19 cellular contexts compared by ENCODE assay signal in the genomic region with DNA sequence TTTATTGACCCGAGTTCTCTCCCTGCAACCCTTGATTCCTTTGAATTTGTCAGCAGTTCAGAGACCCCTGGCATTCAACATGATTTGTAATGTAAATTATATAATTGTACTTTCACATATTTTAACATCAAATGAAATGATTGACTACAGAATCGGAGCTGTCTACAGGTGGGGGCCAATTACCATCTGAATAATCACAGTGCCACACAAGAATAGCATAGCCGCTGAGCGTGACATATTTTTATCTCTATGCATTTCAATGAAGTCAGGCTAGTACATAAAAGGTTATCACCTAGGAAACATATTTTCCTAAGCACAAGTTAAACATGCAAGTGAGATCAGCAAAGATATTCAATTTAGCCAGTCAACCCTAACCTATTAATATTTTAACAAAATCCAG.
"Had no signal": no experiment of that assay in that cellular context is flagged by ENCODE, and none has a peak within 500 bp of the region (broad histone marks: within the 10 kb centered on the region; RNA-seq: fewer than 3 reads in every experiment).

No MANE protein-coding gene starts in this region.

- DNase-seq: colonic mucosa; dermis blood vessel endothelial cell; erythroblast; foreskin keratinocyte; hypothalamus; islet precursor cell; mucosa of descending colon; naive thymus-derived CD8-positive, alpha-beta T cell; ovary; retina; sigmoid colon; small intestine; stimulated activated CD4-positive, alpha-beta T cell treated with anti-CD3 and anti-CD28 coated beads, Interleukin-12 subunit alpha, Interleukin-12 subunit beta, amount 100 ng/mL, for 4 hours; stimulated activated naive CD4-positive, alpha-beta T cell; stomach; substantia nigra; transverse colon had no signal

- ATAC-seq: foreskin keratinocyte; mucosa of descending colon; naive thymus-derived CD8-positive, alpha-beta T cell had no signal

- H3K27ac ChIP-seq: cardiac muscle cell, colonic mucosa, foreskin keratinocyte, ovary, sigmoid colon, stomach, thoracic aorta, transverse colon had no signal

- H3K4me1 ChIP-seq: colonic mucosa, stomach, transverse colon had no signal

- H3K9me3 ChIP-seq: colonic mucosa, mucosa of descending colon, ovary, sigmoid colon, stomach, thoracic aorta, transverse colon had no signal

- H3K36me3 ChIP-seq: cardiac muscle cell, colonic mucosa, ovary, sigmoid colon, stomach, thoracic aorta, transverse colon had no signal

- H3K27me3 ChIP-seq: cardiac muscle cell, colonic mucosa, foreskin keratinocyte, ovary, sigmoid colon, stomach, transverse colon had no signal

- H3K4me3 ChIP-seq: cardiac muscle cell, colonic mucosa, mucosa of descending colon, ovary, sigmoid colon, stomach, thoracic aorta, transverse colon had no signal
